1 cellular context compared by ENCODE assay signal in the genomic region with DNA sequence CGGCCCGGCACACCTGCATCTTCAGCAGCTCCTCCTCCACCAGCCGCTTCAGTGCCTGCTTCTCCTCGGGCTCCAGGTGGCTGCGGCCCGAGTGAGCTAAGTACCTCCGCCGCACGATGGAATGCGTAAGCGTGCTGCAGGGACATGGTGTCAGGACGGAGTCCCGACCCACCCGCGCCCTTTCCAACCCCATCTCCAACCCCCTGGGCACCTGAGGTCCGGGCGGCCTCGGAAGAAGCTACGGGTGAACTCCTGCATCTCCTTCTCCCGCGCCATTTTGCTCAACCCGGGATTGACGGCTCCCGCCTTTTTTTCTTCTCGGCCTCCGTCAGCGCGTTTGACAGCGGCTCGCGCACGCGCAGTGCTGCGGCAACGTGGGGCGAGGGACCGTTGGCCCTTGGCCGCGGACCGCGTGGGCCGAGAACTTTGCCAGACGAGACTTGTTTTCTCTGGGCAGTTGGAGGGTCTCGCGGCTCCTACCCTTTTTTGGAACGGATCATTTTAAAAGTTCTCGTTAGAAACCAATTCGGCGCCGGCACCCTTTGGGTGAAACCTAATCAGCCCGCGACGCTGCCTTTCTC.
TF ChIP-seq lines count a peak whose summit lies in the region.

A gene with protein sequence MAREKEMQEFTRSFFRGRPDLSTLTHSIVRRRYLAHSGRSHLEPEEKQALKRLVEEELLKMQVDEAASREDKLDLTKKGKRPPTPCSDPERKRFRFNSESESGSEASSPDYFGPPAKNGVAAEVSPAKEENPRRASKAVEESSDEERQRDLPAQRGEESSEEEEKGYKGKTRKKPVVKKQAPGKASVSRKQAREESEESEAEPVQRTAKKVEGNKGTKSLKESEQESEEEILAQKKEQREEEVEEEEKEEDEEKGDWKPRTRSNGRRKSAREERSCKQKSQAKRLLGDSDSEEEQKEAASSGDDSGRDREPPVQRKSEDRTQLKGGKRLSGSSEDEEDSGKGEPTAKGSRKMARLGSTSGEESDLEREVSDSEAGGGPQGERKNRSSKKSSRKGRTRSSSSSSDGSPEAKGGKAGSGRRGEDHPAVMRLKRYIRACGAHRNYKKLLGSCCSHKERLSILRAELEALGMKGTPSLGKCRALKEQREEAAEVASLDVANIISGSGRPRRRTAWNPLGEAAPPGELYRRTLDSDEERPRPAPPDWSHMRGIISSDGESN (minus strand): TSS at position 288 of the 581 bp plus-strand sequence. CDS start 12 bp downstream, at position 276.

TF ChIP-seq in HEK293, 187 proteins besides CTCF, POLR2A, EP300 and RAD21 (continued from another document and continues in another):
- TF ChIP-seq PRDM10 (tag by site-specific recombination; IDR thresholded peaks at IDR 0.05) (peak; percentile 56; the same call in 1 of the 2 replicates), ZNF571 (tag by site-specific recombination; IDR thresholded peaks at IDR 0.05) (no peak), ZNF184 (tag by site-specific recombination; IDR thresholded peaks at IDR 0.05) (peak; percentile 38; the same call in 1 of the 2 replicates), ZIC2 (tag by site-specific recombination; IDR thresholded peaks at IDR 0.05) (no peak), GLIS2 (tag by site-specific recombination; IDR thresholded peaks at IDR 0.05) (no peak; the same call in 1 of the 2 replicates), ZNF488 (tag by site-specific recombination; IDR thresholded peaks at IDR 0.05) (no peak), ZBTB17 (tag by site-specific recombination; IDR thresholded peaks at IDR 0.05) (peak; percentile 69), ZNF37A (tag by site-specific recombination; IDR thresholded peaks at IDR 0.05) (no peak), ZNF843 (tag by site-specific recombination; IDR thresholded peaks at IDR 0.05) (peak; percentile 64; the same call in 1 of the 2 replicates), ZNF549 (tag by site-specific recombination; IDR thresholded peaks at IDR 0.05) (no peak), ZNF629 (tag by site-specific recombination; IDR thresholded peaks at IDR 0.05) (no peak), GLI2 (tag by site-specific recombination; IDR thresholded peaks at IDR 0.05; ENCODE audit: borderline replicate concordance, low read depth) (no peak), ZNF292 (tag by site-specific recombination; IDR thresholded peaks at IDR 0.05; ENCODE audit: borderline replicate concordance, low read depth) (no peak), ZNF747 (tag by site-specific recombination; IDR thresholded peaks at IDR 0.05) (no peak), ZFP3 (tag by site-specific recombination; IDR thresholded peaks at IDR 0.05; ENCODE audit: low read depth) (no peak), ZNF610 (tag by site-specific recombination; IDR thresholded peaks at IDR 0.05; ENCODE audit: borderline replicate concordance) (no peak; the same call in none of the 2 replicates), ZNF202 (tag by site-specific recombination; IDR thresholded peaks at IDR 0.05; ENCODE audit: borderline replicate concordance) (no peak), REPIN1 (tag by site-specific recombination; IDR thresholded peaks at IDR 0.05; ENCODE audit: low read depth) (0 out of 2 replicates have a peak, but pooled peaks have one; percentile 51), ZNF140 (tag by site-specific recombination; IDR thresholded peaks at IDR 0.05) (no peak), ZXDB (tag by site-specific recombination; IDR thresholded peaks at IDR 0.05) (peak; percentile 95), ZNF391 (tag by site-specific recombination; IDR thresholded peaks at IDR 0.05; ENCODE audit: borderline replicate concordance, low read depth) (peak; percentile 97), ZFP69B (tag by site-specific recombination; IDR thresholded peaks at IDR 0.05) (peak; percentile 63; the same call in 1 of the 2 replicates), ZNF501 (tag by site-specific recombination; IDR thresholded peaks at IDR 0.05) (peak; percentile 91), ZNF658 (tag by site-specific recombination; IDR thresholded peaks at IDR 0.05) (no peak), KLF8 (tag by site-specific recombination; IDR thresholded peaks at IDR 0.05) (peak; percentile 86), ZFP37 (tag by site-specific recombination; IDR thresholded peaks at IDR 0.05) (peak; percentile 18; the same call in 1 of the 2 replicates), ZNF174 (tag by site-specific recombination; IDR thresholded peaks at IDR 0.05) (no peak), ZNF121 (tag by site-specific recombination; IDR thresholded peaks at IDR 0.05) (no peak), PRDM4 (tag by site-specific recombination; IDR thresholded peaks at IDR 0.05) (peak; percentile 44), ZSCAN30 (tag by site-specific recombination; IDR thresholded peaks at IDR 0.05) (no peak; the same call in 1 of the 2 replicates), ZNF398 (tag by site-specific recombination; IDR thresholded peaks at IDR 0.05) (peak; percentile 66), ZNF670 (tag by site-specific recombination; IDR thresholded peaks at IDR 0.05; ENCODE audit: low read depth) (no peak), ZNF354C (tag by site-specific recombination; IDR thresholded peaks at IDR 0.05; ENCODE audit: borderline replicate concordance, low read depth) (no peak), OSR2 (tag by site-specific recombination; IDR thresholded peaks at IDR 0.05) (no peak; the same call in 1 of the 2 replicates), ZNF580 (tag by site-specific recombination; IDR thresholded peaks at IDR 0.05) (no peak), PRDM6 (tag by site-specific recombination; IDR thresholded peaks at IDR 0.05) (no peak), ZNF560 (tag by site-specific recombination; IDR thresholded peaks at IDR 0.05; ENCODE audit: borderline replicate concordance) (no peak), ZNF335 (tag by site-specific recombination; conservative IDR thresholded peaks at IDR 0.05) (peak; percentile 14), RBAK (tag by site-specific recombination; IDR thresholded peaks at IDR 0.05) (no peak)
- TF ChIP-seq, protein P1, sequence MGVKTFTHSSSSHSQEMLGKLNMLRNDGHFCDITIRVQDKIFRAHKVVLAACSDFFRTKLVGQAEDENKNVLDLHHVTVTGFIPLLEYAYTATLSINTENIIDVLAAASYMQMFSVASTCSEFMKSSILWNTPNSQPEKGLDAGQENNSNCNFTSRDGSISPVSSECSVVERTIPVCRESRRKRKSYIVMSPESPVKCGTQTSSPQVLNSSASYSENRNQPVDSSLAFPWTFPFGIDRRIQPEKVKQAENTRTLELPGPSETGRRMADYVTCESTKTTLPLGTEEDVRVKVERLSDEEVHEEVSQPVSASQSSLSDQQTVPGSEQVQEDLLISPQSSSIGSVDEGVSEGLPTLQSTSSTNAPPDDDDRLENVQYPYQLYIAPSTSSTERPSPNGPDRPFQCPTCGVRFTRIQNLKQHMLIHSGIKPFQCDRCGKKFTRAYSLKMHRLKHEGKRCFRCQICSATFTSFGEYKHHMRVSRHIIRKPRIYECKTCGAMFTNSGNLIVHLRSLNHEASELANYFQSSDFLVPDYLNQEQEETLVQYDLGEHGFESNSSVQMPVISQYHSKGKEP (tag by site-specific recombination; IDR thresholded peaks at IDR 0.05), result peak; percentile 9; the same call in 1 of the 2 replicates
- TF ChIP-seq, protein P2, sequence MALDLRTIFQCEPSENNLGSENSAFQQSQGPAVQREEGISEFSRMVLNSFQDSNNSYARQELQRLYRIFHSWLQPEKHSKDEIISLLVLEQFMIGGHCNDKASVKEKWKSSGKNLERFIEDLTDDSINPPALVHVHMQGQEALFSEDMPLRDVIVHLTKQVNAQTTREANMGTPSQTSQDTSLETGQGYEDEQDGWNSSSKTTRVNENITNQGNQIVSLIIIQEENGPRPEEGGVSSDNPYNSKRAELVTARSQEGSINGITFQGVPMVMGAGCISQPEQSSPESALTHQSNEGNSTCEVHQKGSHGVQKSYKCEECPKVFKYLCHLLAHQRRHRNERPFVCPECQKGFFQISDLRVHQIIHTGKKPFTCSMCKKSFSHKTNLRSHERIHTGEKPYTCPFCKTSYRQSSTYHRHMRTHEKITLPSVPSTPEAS (tag by site-specific recombination; IDR thresholded peaks at IDR 0.05), result peak; percentile 49; the same call in 1 of the 2 replicates
- TF ChIP-seq, protein P3, sequence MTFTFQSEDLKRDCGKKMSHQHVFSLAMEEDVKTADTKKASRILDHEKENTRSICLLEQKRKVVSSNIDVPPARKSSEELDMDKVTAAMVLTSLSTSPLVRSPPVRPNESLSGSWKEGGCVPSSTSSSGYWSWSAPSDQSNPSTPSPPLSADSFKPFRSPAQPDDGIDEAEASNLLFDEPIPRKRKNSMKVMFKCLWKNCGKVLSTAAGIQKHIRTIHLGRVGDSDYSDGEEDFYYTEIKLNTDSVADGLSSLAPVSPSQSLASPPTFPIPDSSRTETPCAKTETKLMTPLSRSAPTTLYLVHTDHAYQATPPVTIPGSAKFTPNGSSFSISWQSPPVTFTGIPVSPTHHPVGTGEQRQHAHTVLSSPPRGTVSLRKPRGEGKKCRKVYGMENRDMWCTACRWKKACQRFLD (tag by site-specific recombination; IDR thresholded peaks at IDR 0.05), result no peak
